16 cellular contexts compared by ENCODE assay signal in the genomic region with DNA sequence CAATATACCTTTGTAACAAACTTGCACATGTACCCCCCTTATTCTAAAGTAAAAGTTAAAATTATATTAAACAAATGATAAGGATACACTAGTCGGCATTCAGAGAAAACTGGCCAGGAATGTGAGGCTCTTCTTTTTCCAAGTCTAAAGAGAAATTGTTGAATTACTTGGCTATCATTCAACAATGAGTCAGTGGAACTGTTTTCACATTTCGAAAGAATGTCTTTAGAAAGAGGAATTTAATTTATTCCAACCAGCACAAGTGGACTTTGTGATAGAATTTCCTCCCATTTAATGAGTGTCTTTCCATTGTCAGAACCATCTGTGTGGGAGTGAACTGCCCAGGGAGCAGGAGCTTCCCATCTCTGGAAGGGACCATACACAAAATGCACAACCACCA.
DNase-seq lines count a peak whose midpoint lies in the region; ATAC-seq and TF ChIP-seq lines count a peak whose summit lies in the region.
"Had no signal": no experiment of that assay in that cellular context is flagged by ENCODE, and none has a peak within 500 bp of the region (broad histone marks: within the 10 kb centered on the region; RNA-seq: fewer than 3 reads in every experiment).

No MANE protein-coding gene starts in this region.

- no peak overlapping the region for H3K9ac ChIP-seq in GM23248
- H3K9ac ChIP-seq: parathyroid adenoma had no signal

- H2AFZ ChIP-seq in GM23248: no peak overlapping the region
- H2AFZ ChIP-seq: parathyroid adenoma had no signal

- no peak overlapping the region for H3K27ac Mint-ChIP-seq in stimulated activated effector memory CD8-positive, alpha-beta T cell treated with anti-CD3 and anti-CD28 coated beads, Interleukin-12 subunit alpha, Interleukin-12 subunit beta, amount 100 ng/mL, for 72 hours
- H3K27ac Mint-ChIP-seq: activated CD4-positive, alpha-beta T cell treated with anti-CD3 and anti-CD28 coated beads, Interleukin-2, amount 10 ng/mL, durations not matched to agents 24 days and 14 days; stimulated activated naive CD8-positive, alpha-beta T cell treated with anti-CD3 and anti-CD28 coated beads, Interleukin-15, Interleukin-2, amounts not matched to agents 100 ng/mL and 50 ng/mL, for 24 hours; T-helper 17 cell had no signal

- H3K9me3 Mint-ChIP-seq in stimulated activated effector memory CD8-positive, alpha-beta T cell treated with anti-CD3 and anti-CD28 coated beads, Interleukin-12 subunit alpha, Interleukin-12 subunit beta, amount 100 ng/mL, for 72 hours: peaks cover 6% of the 10 kb centered on the region
- H3K9me3 Mint-ChIP-seq: activated CD4-positive, alpha-beta T cell treated with anti-CD3 and anti-CD28 coated beads, Interleukin-2, amount 10 ng/mL, durations not matched to agents 24 days and 14 days had no signal

- H3K36me3 ChIP-seq in GM23248 (ENCODE audit: low read depth): no peaks in the 10 kb centered on the region

- no peaks in the 10 kb centered on the region for H3K9me3 ChIP-seq in GM23248 (ENCODE audit: low read depth)

- DNase-seq in GM23248: peak; percentile 82
- peak; percentile 82 for DNase-seq in astrocyte of the spinal cord (ENCODE audit: low read depth, low spot score)
- DNase-seq in hepatic stellate cell (ENCODE audit: low spot score): peak; percentile 2
- DNase-seq in superior temporal gyrus (ENCODE audit: extremely low spot score): peak; percentile 82
- no peak for DNase-seq in stimulated activated effector memory CD8-positive, alpha-beta T cell treated with anti-CD3 and anti-CD28 coated beads, Interleukin-12 subunit alpha, Interleukin-12 subunit beta, amount 100 ng/mL, for 72 hours (ENCODE audit: low spot score in 2 of 2)
- DNase-seq in activated naive CD4-positive, alpha-beta T cell treated with anti-CD3 and anti-CD28 coated beads, Interleukin-2, amount 50 U/mL, for 16 hours: no peak
- no peak for DNase-seq in HUDEP-2 (lab: John Stamatoyannopoulos, UW; ENCODE audit: unreplicated experiment in 76 of 76)
- DNase-seq: activated CD4-positive, alpha-beta T cell treated with anti-CD3 and anti-CD28 coated beads, Interleukin-2, amount 10 ng/mL, durations not matched to agents 24 days and 14 days; activated gamma-delta T cell; glutamatergic neuron; Karpas-422; left ventricle myocardium superior; stimulated activated CD4-positive, alpha-beta T cell treated with anti-CD3 and anti-CD28 coated beads, Interleukin-4, amount 100 ng/mL, for 1 hour; T-helper 17 cell had no signal

- H3K9me2 ChIP-seq in GM23248 (ENCODE audit: insufficient read depth): no peaks in the 10 kb centered on the region

- ATAC-seq in stimulated activated effector memory CD8-positive, alpha-beta T cell treated with anti-CD3 and anti-CD28 coated beads, Interleukin-12 subunit alpha, Interleukin-12 subunit beta, amount 100 ng/mL, for 72 hours: no peak
- ATAC-seq: left ventricle myocardium superior, T-helper 17 cell had no signal

- 0 out of 2 replicates have a peak, but pooled peaks cover 7% of the 10 kb centered on the region for H3F3A ChIP-seq in GM23248 (ENCODE audit: insufficient read depth)

- H3K79me2 ChIP-seq in GM23248 (ENCODE audit: insufficient read depth): no peaks in the 10 kb centered on the region
- H3K79me2 ChIP-seq: parathyroid adenoma had no signal

- peak overlapping the region; percentile 13; the same call in 1 of the 2 replicates for H3K4me3 ChIP-seq in GM23248
- no peak overlapping the region for H3K4me3 ChIP-seq in astrocyte of the spinal cord (ENCODE audit: low read depth, low read length)

- H3K4me1 Mint-ChIP-seq in stimulated activated effector memory CD8-positive, alpha-beta T cell treated with anti-CD3 and anti-CD28 coated beads, Interleukin-12 subunit alpha, Interleukin-12 subunit beta, amount 100 ng/mL, for 72 hours: no peaks in the 10 kb centered on the region
- H3K4me1 Mint-ChIP-seq: activated CD4-positive, alpha-beta T cell treated with anti-CD3 and anti-CD28 coated beads, Interleukin-2, amount 10 ng/mL, durations not matched to agents 24 days and 14 days; T-helper 17 cell had no signal

- WGBS in GM23248 (ENCODE audit: low coverage in 1 of 2, low lambda C conversion rate in 2 of 2, missing lambda C conversion rate in 2 of 2), 2 experiments: 0 to 3% methylated on average over 2 of the region's 2 CpGs

- no peaks in the 10 kb centered on the region for H3K36me3 Mint-ChIP-seq in stimulated activated effector memory CD8-positive, alpha-beta T cell treated with anti-CD3 and anti-CD28 coated beads, Interleukin-12 subunit alpha, Interleukin-12 subunit beta, amount 100 ng/mL, for 72 hours

- H3K27me3 ChIP-seq in GM23248 (replicated peaks; ENCODE audit: insufficient read depth): no peaks in the 10 kb centered on the region

- in situ Hi-C loops in GM23248 (cut with MboI) (no loop called here), astrocyte of the spinal cord (cut with HindIII; ENCODE audit: low sequenced_read_pairs) (no loop called here)

- no peak overlapping the region for H3K27ac ChIP-seq in GM23248
- H3K27ac ChIP-seq: parathyroid adenoma had no signal

- H3K4me1 ChIP-seq in GM23248 (ENCODE audit: insufficient read depth): peaks cover 22% of the 10 kb centered on the region
- H3K4me1 ChIP-seq: parathyroid adenoma had no signal

- no peak overlapping the region for H3K4me3 Mint-ChIP-seq in stimulated activated effector memory CD8-positive, alpha-beta T cell treated with anti-CD3 and anti-CD28 coated beads, Interleukin-12 subunit alpha, Interleukin-12 subunit beta, amount 100 ng/mL, for 72 hours
- H3K4me3 Mint-ChIP-seq: activated CD4-positive, alpha-beta T cell treated with anti-CD3 and anti-CD28 coated beads, Interleukin-2, amount 10 ng/mL, durations not matched to agents 24 days and 14 days; stimulated activated naive CD8-positive, alpha-beta T cell treated with anti-CD3 and anti-CD28 coated beads, Interleukin-15, Interleukin-2, amounts not matched to agents 100 ng/mL and 50 ng/mL, for 24 hours; T-helper 17 cell had no signal

- peak overlapping the region; percentile 33 for H3K4me2 ChIP-seq in GM23248 (ENCODE audit: unreplicated experiment)

- no peak for TF ChIP-seq CTCF in astrocyte of the spinal cord (IDR thresholded peaks at IDR 0.05; ENCODE audit: low read depth, low read length)

- H4K20me1 ChIP-seq in GM23248 (ENCODE audit: insufficient read depth): no peaks in the 10 kb centered on the region

Comparison
In these comparisons a context has a peak if more than half of its experiments do, and no peak if none do; other contexts are left out.
1. DNase-seq: peak in GM23248 (single experiment), astrocyte of the spinal cord (single experiment), hepatic stellate cell (single experiment) and superior temporal gyrus (single experiment); none in stimulated activated effector memory CD8-positive, alpha-beta T cell treated with anti-CD3 and anti-CD28 coated beads, Interleukin-12 subunit alpha, Interleukin-12 subunit beta, amount 100 ng/mL, for 72 hours (0 of 2), activated naive CD4-positive, alpha-beta T cell treated with anti-CD3 and anti-CD28 coated beads, Interleukin-2, amount 50 U/mL, for 16 hours (single experiment) and HUDEP-2 (0 of 76).